Comparison of ENCODE assay signal across 24 cellular contexts in the genomic region with DNA sequence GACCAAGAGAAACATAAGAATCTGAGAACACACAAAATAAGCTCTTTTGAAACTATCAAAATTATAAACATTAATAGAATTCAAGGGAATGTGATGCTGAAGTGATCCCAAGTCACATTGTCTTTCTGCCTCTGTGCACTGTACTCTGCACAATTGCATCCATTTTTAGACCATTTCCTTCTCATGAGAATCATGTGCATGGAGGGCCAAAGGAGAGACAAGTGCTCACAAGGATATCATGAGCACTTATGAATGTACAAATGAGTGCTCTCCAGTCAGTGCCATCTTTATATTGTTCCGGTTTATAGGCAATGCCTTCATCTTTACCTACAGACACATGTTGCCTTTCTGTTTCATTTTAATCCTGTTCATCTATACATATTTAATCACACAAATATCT. TPM values are rescaled to one million over a fixed set of nuclear protein-coding genes. Genes with fewer than 3 reads are reported as not detected.
DNase-seq lines count a peak whose midpoint lies in the region; ATAC-seq, FAIRE-seq and TF ChIP-seq lines count a peak whose summit lies in the region.
"Had no signal": no experiment of that assay in that cellular context is flagged by ENCODE, and none has a peak within 500 bp of the region (broad histone marks: within the 10 kb centered on the region; RNA-seq: fewer than 3 reads in every experiment).

No MANE protein-coding gene starts in this region.

- H3K4me1 Mint-ChIP-seq in Calu3 (ENCODE audit: low read depth, unreplicated experiment) (peaks cover 80% of the 10 kb centered on the region), nephron progenitor cell (peaks cover 50% of the 10 kb centered on the region)
- no peaks in the 10 kb centered on the region for H3K4me1 Mint-ChIP-seq in stimulated activated naive CD8-positive, alpha-beta T cell treated with anti-CD3 and anti-CD28 coated beads, Interleukin-15, amount 100 ng/mL, for 72 hours
- H3K4me1 Mint-ChIP-seq: activated CD4-positive, alpha-beta T cell treated with anti-CD3 and anti-CD28 coated beads for 36 hours; CD14-positive monocyte; naive thymus-derived CD8-positive, alpha-beta T cell; stimulated activated naive B cell treated with anti-CD40 and anti-IgM and Interleukin-4, amounts not matched to agents 10 μg/mL and 1 μg/mL and 100 μg/mL, for 72 hours had no signal

- H3K27me3 Mint-ChIP-seq in Calu3 (ENCODE audit: unreplicated experiment): no peaks in the 10 kb centered on the region
- H3K27me3 Mint-ChIP-seq in stimulated activated naive CD8-positive, alpha-beta T cell treated with anti-CD3 and anti-CD28 coated beads, Interleukin-15, amount 100 ng/mL, for 72 hours: peaks cover 9% of the 10 kb centered on the region
- peaks cover 4% of the 10 kb centered on the region for H3K27me3 Mint-ChIP-seq in nephron progenitor cell (ENCODE audit: low read depth, poor library complexity)

- H3K36me3 Mint-ChIP-seq in Calu3 (ENCODE audit: insufficient read depth, unreplicated experiment): peaks cover 63% of the 10 kb centered on the region
- H3K36me3 Mint-ChIP-seq in nephron progenitor cell (ENCODE audit: low read depth): no peaks in the 10 kb centered on the region
- H3K36me3 Mint-ChIP-seq: CD14-positive monocyte; naive thymus-derived CD8-positive, alpha-beta T cell; stimulated activated naive B cell treated with anti-CD40 and anti-IgM and Interleukin-4, amounts not matched to agents 10 μg/mL and 1 μg/mL and 100 μg/mL, for 72 hours had no signal

- H3K36me3 ChIP-seq in HCT116 (ENCODE audit: control insufficient read depth in 1 of 2, insufficient read depth in 2 of 2, low read length in 2 of 2) (peaks cover 0 to 28% of the 10 kb centered on the region in 2 experiments; a peak in 2 of 4 replicates), RWPE2 (ENCODE audit: low read depth) (peaks cover 46% of the 10 kb centered on the region), keratinocyte (ENCODE audit: control insufficient read depth in 2 of 2, extremely low read depth in 1 of 2, insufficient read depth in 2 of 2, low read length in 2 of 2) (peaks cover 5 to 18% of the 10 kb centered on the region in 2 experiments)
- H3K36me3 ChIP-seq: brain microvascular endothelial cell, right atrium auricular region had no signal

- ATAC-seq in HCT116 (no peak), RWPE2 (ENCODE audit: low read depth) (no peak)
- no peak for ATAC-seq in stimulated activated naive CD8-positive, alpha-beta T cell treated with anti-CD3 and anti-CD28 coated beads, Interleukin-15, amount 100 ng/mL, for 72 hours
- ATAC-seq: activated CD4-positive, alpha-beta T cell treated with anti-CD3 and anti-CD28 coated beads for 36 hours; naive thymus-derived CD8-positive, alpha-beta T cell; stimulated activated naive B cell treated with anti-CD40 and anti-IgM and Interleukin-4, amounts not matched to agents 10 μg/mL and 1 μg/mL and 100 μg/mL, for 72 hours had no signal

- H3K9me3 ChIP-seq in HCT116 (ENCODE audit: control insufficient read depth in 1 of 2, insufficient read depth in 1 of 2, low read depth in 1 of 2, low read length in 2 of 2) (no peaks in the 10 kb centered on the region), RWPE2 (ENCODE audit: severe bottlenecking) (no peaks in the 10 kb centered on the region), keratinocyte (ENCODE audit: control insufficient read depth, low read depth, low read length) (no peaks in the 10 kb centered on the region)
- H3K9me3 ChIP-seq: right atrium auricular region had no signal

- H3K27me3 ChIP-seq in HCT116 (ENCODE audit: insufficient read depth, low read length): no peaks in the 10 kb centered on the region
- no peaks in the 10 kb centered on the region for H3K27me3 ChIP-seq in RWPE2 (ENCODE audit: insufficient read depth, poor library complexity, severe bottlenecking)
- no peaks in the 10 kb centered on the region for H3K27me3 ChIP-seq in keratinocyte (ENCODE audit: control insufficient read depth, extremely low read depth, insufficient read depth, low read length)
- H3K27me3 ChIP-seq: brain microvascular endothelial cell, hepatocyte, right atrium auricular region had no signal

- no peaks in the 10 kb centered on the region for H3K9me2 ChIP-seq in HCT116 (ENCODE audit: insufficient read depth)

- H3K4me2 ChIP-seq in HCT116 (ENCODE audit: low read length): peak overlapping the region; percentile 10
- H3K4me2 ChIP-seq in keratinocyte (ENCODE audit: control insufficient read depth, extremely low read depth, insufficient read depth, low read depth, low read length): peak overlapping the region; percentile 67
- H3K4me2 ChIP-seq: hepatocyte had no signal

- peak overlapping the region; percentile 10; the same call in 1 of the 2 replicates for H3K9ac ChIP-seq in HCT116 (ENCODE audit: low read length)
- peak overlapping the region; percentile 30 for H3K9ac ChIP-seq in keratinocyte (ENCODE audit: control insufficient read depth, extremely low read depth, insufficient read depth, low read length)

- no peaks in the 10 kb centered on the region for H3K9me1 ChIP-seq in keratinocyte (ENCODE audit: control insufficient read depth, extremely low read depth, insufficient read depth, low read length)

- TF ChIP-seq POLR2A in HCT116 (IDR thresholded peaks at IDR 0.05; ENCODE audit: borderline replicate concordance, extremely low read depth, insufficient read depth, insufficient read length): no peak

- DNase-seq in Calu3 (no peak), HCT116 (ENCODE audit: low read depth, low spot score) (no peak), RWPE2 (ENCODE audit: low spot score) (no peak), keratinocyte (ENCODE audit: low read depth, low spot score) (no peak), NCI-H748 treated with DMSO at 0.1 percent for 48 hours (lab: John Stamatoyannopoulos, UW) (no peak), nephron progenitor cell (no peak)
- no peak for DNase-seq in stimulated activated naive CD8-positive, alpha-beta T cell treated with anti-CD3 and anti-CD28 coated beads, Interleukin-15, amount 100 ng/mL, for 72 hours
- DNase-seq: activated CD4-positive, alpha-beta T cell treated with anti-CD3 and anti-CD28 coated beads for 36 hours; activated effector memory CD4-positive, alpha-beta T cell treated with anti-CD3 and anti-CD28 coated beads, Interleukin-2, amount 50 U/mL, for 16 hours; brain microvascular endothelial cell; effector memory CD4-positive, alpha-beta T cell; foreskin fibroblast; KBM-7; naive thymus-derived CD8-positive, alpha-beta T cell; NCI-H1694; OCI-M1; SIG-M5; stimulated activated CD4-positive, alpha-beta T cell treated with anti-CD3 and anti-CD28 coated beads, Interleukin-4, amount 100 ng/mL, for 1 hour; stimulated activated naive B cell treated with anti-CD40 and anti-IgM and Interleukin-4, amounts not matched to agents 10 μg/mL and 1 μg/mL and 100 μg/mL, for 72 hours had no signal

- no peak for TF ChIP-seq CTCF in Calu3 (IDR thresholded peaks at IDR 0.05; ENCODE audit: unreplicated experiment)
- TF ChIP-seq CTCF in HCT116 (IDR thresholded peaks at IDR 0.05 in 2 of 3, conservative IDR thresholded peaks at IDR 0.05 in 1 of 3; ENCODE audit: borderline replicate concordance in 1 of 3, insufficient read depth in 1 of 3, low read depth in 2 of 3, low read length in 2 of 3): no peak
- TF ChIP-seq CTCF in RWPE2 (IDR thresholded peaks at IDR 0.05; ENCODE audit: poor library complexity, severe bottlenecking): no peak
- TF ChIP-seq CTCF in keratinocyte (optimal IDR thresholded peaks at IDR 0.05 in 1 of 3, IDR thresholded peaks at IDR 0.05 in 1 of 3, conservative IDR thresholded peaks at IDR 0.05 in 1 of 3; ENCODE audit: extremely low read depth in 1 of 3, insufficient read depth in 2 of 3, low read length in 3 of 3): no peak
- no peak for TF ChIP-seq CTCF in nephron progenitor cell (IDR thresholded peaks at IDR 0.05)

- H3K9me3 Mint-ChIP-seq in Calu3 (ENCODE audit: low read depth, unreplicated experiment): no peaks in the 10 kb centered on the region
- no peaks in the 10 kb centered on the region for H3K9me3 Mint-ChIP-seq in stimulated activated naive CD8-positive, alpha-beta T cell treated with anti-CD3 and anti-CD28 coated beads, Interleukin-15, amount 100 ng/mL, for 72 hours
- H3K9me3 Mint-ChIP-seq in nephron progenitor cell: peaks cover 12% of the 10 kb centered on the region
- H3K9me3 Mint-ChIP-seq: naive thymus-derived CD8-positive, alpha-beta T cell; stimulated activated naive B cell treated with anti-CD40 and anti-IgM and Interleukin-4, amounts not matched to agents 10 μg/mL and 1 μg/mL and 100 μg/mL, for 72 hours; T-helper 1 cell treated with Interleukin-12 subunit alpha and Interleukin-12 subunit beta and Interleukin-4 antibody, amounts not matched to agents 30 μg/mL and 1 μg/mL, for 36 hours had no signal

- peak; percentile 53 for FAIRE-seq in keratinocyte (lab: Jason Lieb, UNC)
- FAIRE-seq: D721Med had no signal

- H3K27ac Mint-ChIP-seq in Calu3 (ENCODE audit: unreplicated experiment) (peak overlapping the region; percentile 91), nephron progenitor cell (no peak overlapping the region)
- no peak overlapping the region for H3K27ac Mint-ChIP-seq in stimulated activated naive CD8-positive, alpha-beta T cell treated with anti-CD3 and anti-CD28 coated beads, Interleukin-15, amount 100 ng/mL, for 72 hours
- H3K27ac Mint-ChIP-seq: activated CD4-positive, alpha-beta T cell treated with anti-CD3 and anti-CD28 coated beads for 36 hours; CD14-positive monocyte; naive thymus-derived CD8-positive, alpha-beta T cell; stimulated activated naive B cell treated with anti-CD40 and anti-IgM and Interleukin-4, amounts not matched to agents 10 μg/mL and 1 μg/mL and 100 μg/mL, for 72 hours; T-helper 1 cell treated with Interleukin-12 subunit alpha and Interleukin-12 subunit beta and Interleukin-4 antibody, amounts not matched to agents 30 μg/mL and 1 μg/mL, for 36 hours had no signal

- H3K27ac ChIP-seq in HCT116 (ENCODE audit: low read depth, low read length) (peak overlapping the region; percentile 91; the same call in 1 of the 2 replicates), RWPE2 (ENCODE audit: poor library complexity, severe bottlenecking) (peak overlapping the region; percentile 92), keratinocyte (ENCODE audit: control insufficient read depth, insufficient read depth, low read length) (peak overlapping the region; percentile 79)
- H3K27ac ChIP-seq: brain microvascular endothelial cell, hepatocyte, right atrium auricular region had no signal

- no peak for TF ChIP-seq RAD21 in HCT116 (IDR thresholded peaks at IDR 0.05; ENCODE audit: low read depth)

- CTCF ChIA-PET in Calu3 (lab: Charles Lee): no interaction called here
- CTCF ChIA-PET in HCT116 (lab: Charles Lee): no interaction called here

- RAD21 ChIA-PET in HCT116 (lab: Charles Lee; ENCODE audit: low non-redundant PET in 1 of 2, low total read pairs in 2 of 2, uncharacterized antibody in 2 of 2, unreplicated experiment in 2 of 2): no interaction called here

- H3K79me2 ChIP-seq in HCT116 (ENCODE audit: insufficient read depth, low read length) (peaks cover 100% of the 10 kb centered on the region), keratinocyte (ENCODE audit: control insufficient read depth, insufficient read depth, low read length) (peaks cover 91% of the 10 kb centered on the region)

- H3K4me3 ChIP-seq in HCT116 (replicated peaks in 1 of 2; ENCODE audit: low read depth in 1 of 2, low read length in 2 of 2) (no peak overlapping the region), RWPE2 (ENCODE audit: severe bottlenecking) (no peak overlapping the region), keratinocyte (ENCODE audit: control insufficient read depth in 2 of 3, extremely low read depth in 1 of 3, insufficient read depth in 2 of 3, low read depth in 1 of 3, low read length in 3 of 3) (peak overlapping the region in 2 of 3 experiments; percentile 12 to 30)
- H3K4me3 ChIP-seq: hepatocyte, right atrium auricular region had no signal

- H2AFZ ChIP-seq in HCT116 (ENCODE audit: low read depth, low read length, poor library complexity, severe bottlenecking) (no peak overlapping the region), keratinocyte (ENCODE audit: control insufficient read depth, low read length) (no peak overlapping the region)
- H2AFZ ChIP-seq: hepatocyte had no signal

- H3K4me3 Mint-ChIP-seq in Calu3 (ENCODE audit: low read depth, unreplicated experiment) (peak overlapping the region; percentile 41), nephron progenitor cell (no peak overlapping the region)
- no peak overlapping the region for H3K4me3 Mint-ChIP-seq in stimulated activated naive CD8-positive, alpha-beta T cell treated with anti-CD3 and anti-CD28 coated beads, Interleukin-15, amount 100 ng/mL, for 72 hours
- H3K4me3 Mint-ChIP-seq: activated CD4-positive, alpha-beta T cell treated with anti-CD3 and anti-CD28 coated beads for 36 hours; CD14-positive monocyte; naive thymus-derived CD8-positive, alpha-beta T cell; stimulated activated naive B cell treated with anti-CD40 and anti-IgM and Interleukin-4, amounts not matched to agents 10 μg/mL and 1 μg/mL and 100 μg/mL, for 72 hours; T-helper 1 cell treated with Interleukin-12 subunit alpha and Interleukin-12 subunit beta and Interleukin-4 antibody, amounts not matched to agents 30 μg/mL and 1 μg/mL, for 36 hours had no signal

- no peaks in the 10 kb centered on the region for H4K20me1 ChIP-seq in HCT116 (ENCODE audit: insufficient read depth)
- no peaks in the 10 kb centered on the region for H4K20me1 ChIP-seq in keratinocyte (ENCODE audit: control insufficient read depth, extremely low read depth, insufficient read depth, low read length)

- POLR2A ChIA-PET in HCT116 (lab: Charles Lee): interaction anchor here (1.0 kb wide), 1 partner anchor 17 kb away, joined by 3 read pairs; no protein-coding TSS in a partner anchor

- intact Hi-C loops in Calu3 (cut with micrococcal nuclease; ENCODE audit: unreplicated experiment): loop anchor here (5.0 kb wide), 1 partner anchor 68 kb away; no protein-coding TSS in a partner anchor
- intact Hi-C loops in HCT116 (cut with micrococcal nuclease): loop anchor here (5.0 kb wide), 1 partner anchor 68 kb away; no protein-coding TSS in a partner anchor

- BruUV-seq in Calu3 (replicated peaks; lab: Mats Ljungman, UMichigan): no TSS peak
- BruUV-seq in HCT116 (replicated peaks; lab: Mats Ljungman, UMichigan): no TSS peak

- H3K4me1 ChIP-seq in HCT116 (ENCODE audit: control insufficient read depth in 1 of 2, insufficient read depth in 2 of 2, low read length in 2 of 2): peaks cover 92 to 98% of the 10 kb centered on the region in 2 experiments
- H3K4me1 ChIP-seq in RWPE2 (ENCODE audit: insufficient read depth, poor library complexity, severe bottlenecking): peaks cover 72% of the 10 kb centered on the region
- peaks cover 83% of the 10 kb centered on the region for H3K4me1 ChIP-seq in keratinocyte (ENCODE audit: control insufficient read depth, extremely low read depth, insufficient read depth, low read length)
- H3K4me1 ChIP-seq: right atrium auricular region had no signal

- dilution Hi-C loops in keratinocyte (cut with MboI; ENCODE audit: extremely low pct_ligation_motif_present, low sequenced_read_pairs): no loop called here

RNA-seq across cellular contexts. Expression of a gene that starts 36.9 kb away (rescaled TPM):
- total RNA-seq in Calu3 (2022) (242 and 249 TPM in 2 replicates), HCT116 (2021; ENCODE audit: unreplicated experiment) (200 TPM)
- 71.3 and 91.7 TPM in 2 replicates for polyA plus RNA-seq in HCT116 (2012)
- polyA plus RNA-seq in keratinocyte: 99.8 to 119 TPM (median 117 TPM) in 3 replicates
- polyA plus RNA-seq in keratinocyte (2011; ENCODE audit: low read depth): 34.1 TPM
- 24.7 and 50.5 TPM in 2 replicates for polyA plus RNA-seq in keratinocyte (2011; cell fraction: cytosol; rRNA removed)
- polyA plus RNA-seq in keratinocyte (2011; cell fraction: nucleus; rRNA removed): 132 and 150 TPM in 2 replicates
- polyA plus RNA-seq in keratinocyte (2012; ENCODE audit: low replicate concordance): 32.0 and 81.0 TPM in 2 replicates
- polyA minus RNA-seq in keratinocyte: 224 to 424 TPM (median 361 TPM) in 3 replicates
- 122 TPM for polyA minus RNA-seq in keratinocyte (2011; cell fraction: cytosol; rRNA and poly(A)+ RNA removed)
- polyA minus RNA-seq in keratinocyte (2011; cell fraction: nucleus; rRNA and poly(A)+ RNA removed): 390 and 658 TPM in 2 replicates
- total RNA-seq: naive thymus-derived CD8-positive, alpha-beta T cell had no signal
- polyA plus RNA-seq: CD14-positive monocyte; naive thymus-derived CD8-positive, alpha-beta T cell had no signal

Comparison
In these comparisons a context has a peak if more than half of its experiments do, and no peak if none do; other contexts are left out.
1. H3K4me3 ChIP-seq: peak in keratinocyte (2 of 3); none in HCT116 (0 of 2) and RWPE2 (single experiment).
2. Peak in every context shown above with its lines, with median percentiles within 50 percentile points of each other: H3K27ac ChIP-seq.